In genomic region chr6:115524821-115525220, GRCh38 we compare ENCODE assay signal across 17 cellular contexts.
DNase-seq lines count a peak whose midpoint lies in the region; ATAC-seq and TF ChIP-seq lines count a peak whose summit lies in the region.
"Had no signal": no experiment of that assay in that cellular context is flagged by ENCODE, and none has a peak within 500 bp of the region (broad histone marks: within the 10 kb centered on the region; RNA-seq: fewer than 3 reads in every experiment).

No MANE protein-coding gene starts in this region.

- H3K36me3 ChIP-seq in lower lobe of right lung = no peaks in the 10 kb centered on the region
- no peaks in the 10 kb centered on the region for H3K36me3 ChIP-seq in OCI-LY7 (ENCODE audit: insufficient read depth, low read length)

- H4K20me1 ChIP-seq in OCI-LY7 (ENCODE audit: insufficient read depth, low read length) = no peaks in the 10 kb centered on the region

- no peak overlapping the region for H3K27ac Mint-ChIP-seq in stimulated activated memory B cell treated with anti-CD40 and anti-IgM and Interleukin-4, amounts not matched to agents 10 μg/mL and 1 μg/mL and 100 μg/mL, for 72 hours
- H3K27ac Mint-ChIP-seq: CD4-positive, alpha-beta memory T cell; GM23338; H9 had no signal

- no peak overlapping the region for H3K4me3 Mint-ChIP-seq in stimulated activated memory B cell treated with anti-CD40 and anti-IgM and Interleukin-4, amounts not matched to agents 10 μg/mL and 1 μg/mL and 100 μg/mL, for 72 hours
- H3K4me3 Mint-ChIP-seq: CD4-positive, alpha-beta memory T cell; GM23338; H9 had no signal

- no peaks in the 10 kb centered on the region for H3K27me3 Mint-ChIP-seq in stimulated activated memory B cell treated with anti-CD40 and anti-IgM and Interleukin-4, amounts not matched to agents 10 μg/mL and 1 μg/mL and 100 μg/mL, for 72 hours
- H3K27me3 Mint-ChIP-seq: CD4-positive, alpha-beta memory T cell had no signal

- H3K27ac ChIP-seq in lower lobe of right lung (no peak overlapping the region), OCI-LY7 (ENCODE audit: low read depth, low read length, poor library complexity, severe bottlenecking) (no peak overlapping the region)

- H3K36me3 Mint-ChIP-seq in stimulated activated memory B cell treated with anti-CD40 and anti-IgM and Interleukin-4, amounts not matched to agents 10 μg/mL and 1 μg/mL and 100 μg/mL, for 72 hours = no peaks in the 10 kb centered on the region
- H3K36me3 Mint-ChIP-seq: CD4-positive, alpha-beta memory T cell had no signal

- POLR2A ChIA-PET in OCI-LY7 (lab: Charles Lee) = no interaction called here

- H3K4me1 Mint-ChIP-seq in stimulated activated memory B cell treated with anti-CD40 and anti-IgM and Interleukin-4, amounts not matched to agents 10 μg/mL and 1 μg/mL and 100 μg/mL, for 72 hours = no peaks in the 10 kb centered on the region
- H3K4me1 Mint-ChIP-seq: CD4-positive, alpha-beta memory T cell had no signal

- H2AFZ ChIP-seq in OCI-LY7 (ENCODE audit: low read length) = no peak overlapping the region
- H2AFZ ChIP-seq: GM23338 had no signal

- DNase-seq in DMS53 treated with DMSO at 0.1 percent for 48 hours (lab: John Stamatoyannopoulos, UW; ENCODE audit: unreplicated experiment) (peak; percentile 38), NCI-H510A treated with DMSO at 0.1 percent for 48 hours (lab: John Stamatoyannopoulos, UW) (peak; percentile 41), lower lobe of right lung (no peak), OCI-LY7 (ENCODE audit: low spot score) (no peak)
- DNase-seq: C1 segment of cervical spinal cord; Calu3; CD4-positive, alpha-beta memory T cell; COR-L47; DMS79; EL; GDM1; H9 had no signal

- H3K4me2 ChIP-seq in OCI-LY7 (ENCODE audit: low read length) = no peak overlapping the region
- H3K4me2 ChIP-seq: GM23338 had no signal

- intact Hi-C loops in lower lobe of right lung (cut with DNase I) = no loop called here
- intact Hi-C loops in OCI-LY7 (cut with micrococcal nuclease; ENCODE audit: unreplicated experiment) = no loop called here

- H3K79me2 ChIP-seq in OCI-LY7 (ENCODE audit: insufficient read depth, low read depth, low read length) = no peaks in the 10 kb centered on the region

- CTCF ChIA-PET in OCI-LY7 (lab: Charles Lee; ENCODE audit: unreplicated experiment) = no interaction called here

- H3K4me1 ChIP-seq in lower lobe of right lung (no peaks in the 10 kb centered on the region), OCI-LY7 (ENCODE audit: insufficient read depth, low read length, poor library complexity, severe bottlenecking) (no peaks in the 10 kb centered on the region)

- H3K9me3 Mint-ChIP-seq in stimulated activated memory B cell treated with anti-CD40 and anti-IgM and Interleukin-4, amounts not matched to agents 10 μg/mL and 1 μg/mL and 100 μg/mL, for 72 hours = peaks cover 9% of the 10 kb centered on the region

- H3K4me3 ChIP-seq in lower lobe of right lung (no peak overlapping the region), OCI-LY7 (ENCODE audit: low read depth, low read length, poor library complexity, severe bottlenecking) (no peak overlapping the region)
- H3K4me3 ChIP-seq: GM12878, GM23338 had no signal

- H3K9me3 ChIP-seq in lower lobe of right lung (no peaks in the 10 kb centered on the region), OCI-LY7 (ENCODE audit: low read length) (no peaks in the 10 kb centered on the region)

- no peaks in the 10 kb centered on the region for H3K9me2 ChIP-seq in OCI-LY7 (ENCODE audit: insufficient read depth, low read length)

- BruUV-seq in OCI-LY7 (replicated peaks; lab: Mats Ljungman, UMichigan) = no TSS peak

- no peaks in the 10 kb centered on the region for H3K27me3 ChIP-seq in lower lobe of right lung (ENCODE audit: low read depth)

- ATAC-seq in lower lobe of right lung (peak; percentile 73 to 85), GM19351 (IDR thresholded peaks at IDR 0.05; ENCODE audit: unreplicated experiment) (no peak)
- ATAC-seq in stimulated activated memory B cell treated with anti-CD40 and anti-IgM and Interleukin-4, amounts not matched to agents 10 μg/mL and 1 μg/mL and 100 μg/mL, for 72 hours = no peak
- ATAC-seq: GM12878, GM23338, HCT116 had no signal

- TF ChIP-seq CTCF in lower lobe of right lung (IDR thresholded peaks at IDR 0.05) = no peak
- no peak for TF ChIP-seq CTCF in OCI-LY7 (conservative IDR thresholded peaks at IDR 0.05; ENCODE audit: low read length)

Comparison
In these comparisons a context has a peak if more than half of its experiments do, and no peak if none do; other contexts are left out.
1. DNase-seq: peak in DMS53 treated with DMSO at 0.1 percent for 48 hours (single experiment) and NCI-H510A treated with DMSO at 0.1 percent for 48 hours (single experiment); none in lower lobe of right lung (single experiment) and OCI-LY7 (single experiment).
2. ATAC-seq: peak in lower lobe of right lung (2 of 2); none in GM19351 (single experiment) and stimulated activated memory B cell treated with anti-CD40 and anti-IgM and Interleukin-4, amounts not matched to agents 10 μg/mL and 1 μg/mL and 100 μg/mL, for 72 hours (single experiment).